ENCODE assay signal across 1 cellular context in genomic region chr17:27473748-27474609, GRCh38.
TF ChIP-seq lines count a peak whose summit lies in the region.

No MANE protein-coding gene starts in this region.

TF ChIP-seq in GM12878, 131 proteins besides CTCF, POLR2A, EP300 and RAD21 (continued from another document):
- TF ChIP-seq BHLHE40 (IDR thresholded peaks at IDR 0.05; ENCODE audit: borderline replicate concordance in 1 of 2, low read depth in 2 of 2, low read length in 1 of 2) (peak in 1 of 2 experiments; percentile 77; a peak in 3 of 4 replicates), SIN3A (IDR thresholded peaks at IDR 0.05; ENCODE audit: low read depth, low read length) (0 out of 2 replicates have a peak, but pooled peaks have one; percentile 68), NRF1 (conservative IDR thresholded peaks at IDR 0.05; ENCODE audit: low read depth, low read length) (no peak), ATF7 (IDR thresholded peaks at IDR 0.05; ENCODE audit: low read depth) (peak; percentile 91), CHD2 (IDR thresholded peaks at IDR 0.05; ENCODE audit: borderline replicate concordance, low read depth, low read length) (no peak), RELA (IDR thresholded peaks at IDR 0.05; ENCODE audit: borderline replicate concordance, partially characterized antibody) (no peak), POLR2AphosphoS5 (IDR thresholded peaks at IDR 0.05; ENCODE audit: low read length) (peak; percentile 74), ZNF384 (IDR thresholded peaks at IDR 0.05; ENCODE audit: borderline replicate concordance, low read depth, low read length) (no peak; the same call in 1 of the 2 replicates), TBL1XR1 (IDR thresholded peaks at IDR 0.05; ENCODE audit: low read depth, low read length) (peak; percentile 54; the same call in 1 of the 2 replicates), SMAD5 (IDR thresholded peaks at IDR 0.05; ENCODE audit: low read depth) (no peak), BACH1 (IDR thresholded peaks at IDR 0.05; ENCODE audit: borderline replicate concordance) (no peak), SMARCA5 (IDR thresholded peaks at IDR 0.05) (no peak; the same call in 1 of the 2 replicates), CBFB (IDR thresholded peaks at IDR 0.05; ENCODE audit: low read depth) (peak; percentile 89), TCF7 (IDR thresholded peaks at IDR 0.05; ENCODE audit: borderline replicate concordance) (no peak), SMAD1 (IDR thresholded peaks at IDR 0.05; ENCODE audit: low read depth, partially characterized antibody) (peak; percentile 46), RAD51 (IDR thresholded peaks at IDR 0.05) (peak; percentile 45), STAT1 (conservative IDR thresholded peaks at IDR 0.05) (no peak), YY1 (IDR thresholded peaks at IDR 0.05; ENCODE audit: low read depth, low read length) (peak; percentile 68; the same call in 1 of the 2 replicates), ETV6 (conservative IDR thresholded peaks at IDR 0.05 in 1 of 2, IDR thresholded peaks at IDR 0.05 in 1 of 2; ENCODE audit: borderline replicate concordance in 1 of 2, low read depth in 1 of 2) (peak in 1 of 2 experiments; percentile 84; a peak in 1 of 4 replicates), NBN (IDR thresholded peaks at IDR 0.05) (peak; percentile 70), IKZF1 (conservative IDR thresholded peaks at IDR 0.05) (peak; percentile 94), TAF1 (IDR thresholded peaks at IDR 0.05; ENCODE audit: borderline replicate concordance, low read depth, low read length) (no peak), NR2F1 (conservative IDR thresholded peaks at IDR 0.05) (peak; percentile 49; the same call in 1 of the 2 replicates), USF2 (IDR thresholded peaks at IDR 0.05; ENCODE audit: borderline replicate concordance, low read depth, low read length) (no peak), MTA3 (IDR thresholded peaks at IDR 0.05; ENCODE audit: borderline replicate concordance, low read length) (0 out of 2 replicates have a peak, but pooled peaks have one; percentile 64), ATF3 (IDR thresholded peaks at IDR 0.05; ENCODE audit: borderline replicate concordance, extremely low read depth, low read depth, low read length) (no peak), TCF12 (IDR thresholded peaks at IDR 0.05; ENCODE audit: low read depth, low read length) (peak; percentile 51; the same call in 1 of the 2 replicates), BMI1 (IDR thresholded peaks at IDR 0.05; ENCODE audit: borderline replicate concordance) (no peak), CREM (IDR thresholded peaks at IDR 0.05; ENCODE audit: low read depth) (peak; percentile 59; the same call in 1 of the 2 replicates), MLLT1 (IDR thresholded peaks at IDR 0.05) (peak; percentile 76), JUNB (IDR thresholded peaks at IDR 0.05) (peak; percentile 70; the same call in 1 of the 2 replicates), ESRRA (IDR thresholded peaks at IDR 0.05; ENCODE audit: low read length) (no peak), EED (IDR thresholded peaks at IDR 0.05; ENCODE audit: low read depth) (peak; percentile 98), SMC3 (IDR thresholded peaks at IDR 0.05; ENCODE audit: borderline replicate concordance, low read length) (0 out of 2 replicates have a peak, but pooled peaks have one; percentile 4), MYC (IDR thresholded peaks at IDR 0.05; ENCODE audit: insufficient read depth, insufficient read length, insufficient replicate concordance, low read length, severe bottlenecking) (peak; percentile 39)
- TF ChIP-seq, protein P1, sequence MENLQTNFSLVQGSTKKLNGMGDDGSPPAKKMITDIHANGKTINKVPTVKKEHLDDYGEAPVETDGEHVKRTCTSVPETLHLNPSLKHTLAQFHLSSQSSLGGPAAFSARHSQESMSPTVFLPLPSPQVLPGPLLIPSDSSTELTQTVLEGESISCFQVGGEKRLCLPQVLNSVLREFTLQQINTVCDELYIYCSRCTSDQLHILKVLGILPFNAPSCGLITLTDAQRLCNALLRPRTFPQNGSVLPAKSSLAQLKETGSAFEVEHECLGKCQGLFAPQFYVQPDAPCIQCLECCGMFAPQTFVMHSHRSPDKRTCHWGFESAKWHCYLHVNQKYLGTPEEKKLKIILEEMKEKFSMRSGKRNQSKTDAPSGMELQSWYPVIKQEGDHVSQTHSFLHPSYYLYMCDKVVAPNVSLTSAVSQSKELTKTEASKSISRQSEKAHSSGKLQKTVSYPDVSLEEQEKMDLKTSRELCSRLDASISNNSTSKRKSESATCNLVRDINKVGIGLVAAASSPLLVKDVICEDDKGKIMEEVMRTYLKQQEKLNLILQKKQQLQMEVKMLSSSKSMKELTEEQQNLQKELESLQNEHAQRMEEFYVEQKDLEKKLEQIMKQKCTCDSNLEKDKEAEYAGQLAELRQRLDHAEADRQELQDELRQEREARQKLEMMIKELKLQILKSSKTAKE (IDR thresholded peaks at IDR 0.05; ENCODE audit: low read depth, poor library complexity, severe bottlenecking), result peak; percentile 60
- TF ChIP-seq, protein P2, sequence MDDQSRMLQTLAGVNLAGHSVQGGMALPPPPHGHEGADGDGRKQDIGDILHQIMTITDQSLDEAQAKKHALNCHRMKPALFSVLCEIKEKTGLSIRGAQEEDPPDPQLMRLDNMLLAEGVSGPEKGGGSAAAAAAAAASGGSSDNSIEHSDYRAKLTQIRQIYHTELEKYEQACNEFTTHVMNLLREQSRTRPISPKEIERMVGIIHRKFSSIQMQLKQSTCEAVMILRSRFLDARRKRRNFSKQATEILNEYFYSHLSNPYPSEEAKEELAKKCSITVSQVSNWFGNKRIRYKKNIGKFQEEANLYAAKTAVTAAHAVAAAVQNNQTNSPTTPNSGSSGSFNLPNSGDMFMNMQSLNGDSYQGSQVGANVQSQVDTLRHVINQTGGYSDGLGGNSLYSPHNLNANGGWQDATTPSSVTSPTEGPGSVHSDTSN (IDR thresholded peaks at IDR 0.05; ENCODE audit: insufficient replicate concordance, low read depth, low read length), result no peak
- TF ChIP-seq, protein P3, sequence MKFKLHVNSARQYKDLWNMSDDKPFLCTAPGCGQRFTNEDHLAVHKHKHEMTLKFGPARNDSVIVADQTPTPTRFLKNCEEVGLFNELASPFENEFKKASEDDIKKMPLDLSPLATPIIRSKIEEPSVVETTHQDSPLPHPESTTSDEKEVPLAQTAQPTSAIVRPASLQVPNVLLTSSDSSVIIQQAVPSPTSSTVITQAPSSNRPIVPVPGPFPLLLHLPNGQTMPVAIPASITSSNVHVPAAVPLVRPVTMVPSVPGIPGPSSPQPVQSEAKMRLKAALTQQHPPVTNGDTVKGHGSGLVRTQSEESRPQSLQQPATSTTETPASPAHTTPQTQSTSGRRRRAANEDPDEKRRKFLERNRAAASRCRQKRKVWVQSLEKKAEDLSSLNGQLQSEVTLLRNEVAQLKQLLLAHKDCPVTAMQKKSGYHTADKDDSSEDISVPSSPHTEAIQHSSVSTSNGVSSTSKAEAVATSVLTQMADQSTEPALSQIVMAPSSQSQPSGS (IDR thresholded peaks at IDR 0.05; ENCODE audit: low read length), result peak; percentile 70; the same call in 1 of the 2 replicates
- TF ChIP-seq, protein P4, sequence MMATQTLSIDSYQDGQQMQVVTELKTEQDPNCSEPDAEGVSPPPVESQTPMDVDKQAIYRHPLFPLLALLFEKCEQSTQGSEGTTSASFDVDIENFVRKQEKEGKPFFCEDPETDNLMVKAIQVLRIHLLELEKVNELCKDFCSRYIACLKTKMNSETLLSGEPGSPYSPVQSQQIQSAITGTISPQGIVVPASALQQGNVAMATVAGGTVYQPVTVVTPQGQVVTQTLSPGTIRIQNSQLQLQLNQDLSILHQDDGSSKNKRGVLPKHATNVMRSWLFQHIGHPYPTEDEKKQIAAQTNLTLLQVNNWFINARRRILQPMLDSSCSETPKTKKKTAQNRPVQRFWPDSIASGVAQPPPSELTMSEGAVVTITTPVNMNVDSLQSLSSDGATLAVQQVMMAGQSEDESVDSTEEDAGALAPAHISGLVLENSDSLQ (IDR thresholded peaks at IDR 0.05), result 0 out of 2 replicates have a peak, but pooled peaks have one; percentile 23
